In genomic region chr6:31272431-31272830, GRCh38 we compare ENCODE assay signal across 8 cellular contexts. TPM values are rescaled to one million over a fixed set of nuclear protein-coding genes. Genes with fewer than 3 reads are reported as not detected.
DNase-seq lines count a peak whose midpoint lies in the region; ATAC-seq and TF ChIP-seq lines count a peak whose summit lies in the region.

No MANE protein-coding gene starts in this region.

- H3K4me1 Mint-ChIP-seq in CD14-positive monocyte (peaks cover 56% of the 10 kb centered on the region), immature natural killer cell (peaks cover 58 to 59% of the 10 kb centered on the region in 2 donors)
- peaks cover 67% of the 10 kb centered on the region for H3K4me1 Mint-ChIP-seq in stimulated activated naive CD8-positive, alpha-beta T cell treated with anti-CD3 and anti-CD28 coated beads, Interleukin-15, amount 100 ng/mL, for 72 hours

- H3K4me1 ChIP-seq in adipocyte (ENCODE audit: control insufficient read depth, insufficient read depth, low read length), result peaks cover 10% of the 10 kb centered on the region

- TF ChIP-seq CTCF in CD14-positive monocyte (IDR thresholded peaks at IDR 0.05), result no peak

- ATAC-seq in HG02759 (IDR thresholded peaks at IDR 0.05; ENCODE audit: unreplicated experiment) (peak; percentile 4), esophagus mucosa (no peak)
- no peak for ATAC-seq in stimulated activated naive CD8-positive, alpha-beta T cell treated with anti-CD3 and anti-CD28 coated beads, Interleukin-15, amount 100 ng/mL, for 72 hours

- H3K9ac ChIP-seq in adipocyte (ENCODE audit: low read length), result peak overlapping the region; percentile 91

- H3K27ac Mint-ChIP-seq in CD14-positive monocyte (peak overlapping the region; percentile 99 to 100 (median 100)), immature natural killer cell (peak overlapping the region; percentile 100)
- peak overlapping the region; percentile 99 for H3K27ac Mint-ChIP-seq in stimulated activated naive CD8-positive, alpha-beta T cell treated with anti-CD3 and anti-CD28 coated beads, Interleukin-15, amount 100 ng/mL, for 72 hours

- H3K27me3 ChIP-seq in adipocyte (replicated peaks; ENCODE audit: control insufficient read depth, insufficient read depth, low read length), result peaks cover 16% of the 10 kb centered on the region

- peaks cover 23% of the 10 kb centered on the region for H3K36me3 ChIP-seq in adipocyte (ENCODE audit: control insufficient read depth, insufficient read depth, low read length, severe bottlenecking)

- H3K36me3 Mint-ChIP-seq in CD14-positive monocyte, result peaks cover 33 to 43% of the 10 kb centered on the region in 2 donors
- H3K36me3 Mint-ChIP-seq in immature natural killer cell, result peaks cover 29 to 33% (median 31%) of the 10 kb centered on the region in 3 donors

- H3K9me3 Mint-ChIP-seq in CD14-positive monocyte (peaks cover 0 to 5% (median 0%) of the 10 kb centered on the region in 7 donors), immature natural killer cell (peaks cover 0 to 2% (median 0%) of the 10 kb centered on the region in 6 donors)
- no peaks in the 10 kb centered on the region for H3K9me3 Mint-ChIP-seq in stimulated activated naive CD8-positive, alpha-beta T cell treated with anti-CD3 and anti-CD28 coated beads, Interleukin-15, amount 100 ng/mL, for 72 hours

- H3K4me3 Mint-ChIP-seq in CD14-positive monocyte, result peak overlapping the region; percentile 93 to 94
- H3K4me3 Mint-ChIP-seq in immature natural killer cell, result peak overlapping the region; percentile 95 to 99 (median 97)
- H3K4me3 Mint-ChIP-seq in stimulated activated naive CD8-positive, alpha-beta T cell treated with anti-CD3 and anti-CD28 coated beads, Interleukin-15, amount 100 ng/mL, for 72 hours, result peak overlapping the region; percentile 92 to 99

- intact Hi-C loops in CD14-positive monocyte (cut with micrococcal nuclease), result loop anchor here in 1 of 2 donors (1.0 to 2.0 kb wide), 3 partner anchors 70 to 130 kb away; no protein-coding TSS in a partner anchor

- peak overlapping the region; percentile 87 for H3K4me3 ChIP-seq in adipocyte (ENCODE audit: low read length)

- H3K27me3 Mint-ChIP-seq in CD14-positive monocyte (ENCODE audit: low read depth in 3 of 3), result peaks cover 3 to 24% (median 9%) of the 10 kb centered on the region in 3 donors
- peaks cover 45 to 51% (median 47%) of the 10 kb centered on the region in 3 donors for H3K27me3 Mint-ChIP-seq in immature natural killer cell (ENCODE audit: low read depth in 3 of 3)
- H3K27me3 Mint-ChIP-seq in stimulated activated naive CD8-positive, alpha-beta T cell treated with anti-CD3 and anti-CD28 coated beads, Interleukin-15, amount 100 ng/mL, for 72 hours, result peaks cover 17% of the 10 kb centered on the region

- peaks cover 13% of the 10 kb centered on the region for H3K9me3 ChIP-seq in adipocyte (ENCODE audit: control insufficient read depth, low read length)

- DNase-seq in CD14-positive monocyte (ENCODE audit: low spot score) (no peak), adipocyte (ENCODE audit: low read depth) (peak; percentile 34), immature natural killer cell (peak in 1 of 3 donors; percentile 27), pons (ENCODE audit: low spot score) (no peak)
- DNase-seq in stimulated activated naive CD8-positive, alpha-beta T cell treated with anti-CD3 and anti-CD28 coated beads, Interleukin-15, amount 100 ng/mL, for 72 hours, result no peak
- DNase-seq in activated CD4-positive, alpha-beta T cell treated with anti-CD3 and anti-CD28 coated beads, Interleukin-2, amount 50 U/mL, for 1 hour, result no peak

RNA-seq across cellular contexts. Expression of gene HLA-C, which starts 0.5 kb away (rescaled TPM):
- polyA plus RNA-seq in CD14-positive monocyte, result 1,000 to 10,000 TPM; 1,829 to 2,224 TPM
- polyA plus RNA-seq in immature natural killer cell, result 1,000 to 10,000 TPM; 2,339 to 4,766 (median 4,197) TPM
- 202 TPM for total RNA-seq in esophagus mucosa
